In genomic region chr5:59038169-59039002, GRCh38 we compare ENCODE assay signal across 8 cellular contexts.
DNase-seq lines count a peak whose midpoint lies in the region; ATAC-seq, FAIRE-seq and TF ChIP-seq lines count a peak whose summit lies in the region.

No MANE protein-coding gene starts in this region.

- no peaks in the 10 kb centered on the region for H4K20me1 ChIP-seq in fibroblast of lung (ENCODE audit: control insufficient read depth, extremely low read depth, insufficient read depth, low read length)

- no peak for DNase-seq in activated T-cell treated with anti-CD3 and anti-CD28 coated beads, Interleukin-2, amount 50 U/mL, for 24 hours
- DNase-seq in activated T-cell treated with anti-CD3 and anti-CD28 coated beads for 4 hours (no peak), SK-N-DZ (ENCODE audit: low spot score) (peak; percentile 29), fibroblast of lung (ENCODE audit: low read depth in 2 of 2) (peak in 1 of 2 donors; percentile 37), pancreas (no peak), adrenal gland (no peak)
- DNase-seq in stimulated activated CD4-positive, alpha-beta T cell treated with anti-CD3 and anti-CD28 coated beads, Interleukin-4, amount 100 ng/mL, for 24 hours, result no peak

- H3K9me3 ChIP-seq in fibroblast of lung (ENCODE audit: control insufficient read depth, insufficient read depth, low read depth, low read length), result no peaks in the 10 kb centered on the region
- no peaks in the 10 kb centered on the region for H3K9me3 ChIP-seq in pancreas
- no peaks in the 10 kb centered on the region for H3K9me3 ChIP-seq in adrenal gland (replicated peaks in 1 of 3)

- ATAC-seq in pancreas (peak in 2 of 4 donors; percentile 2 to 5), GM21390 (IDR thresholded peaks at IDR 0.05; ENCODE audit: unreplicated experiment) (no peak)

- intact Hi-C loops in pancreas (cut with DNase I), result no loop called here
- intact Hi-C loops in adrenal gland (cut with DNase I), result loop anchor here (10.0 kb wide), 1 partner anchor 136 kb away; no protein-coding TSS in a partner anchor

- peaks cover 48% of the 10 kb centered on the region for H3K36me3 Mint-ChIP-seq in activated T-cell treated with anti-CD3 and anti-CD28 coated beads, Interleukin-2, amount 50 U/mL, for 24 hours (ENCODE audit: low read depth)

- H3K79me2 ChIP-seq in fibroblast of lung (ENCODE audit: control insufficient read depth, insufficient read depth, low read length), result no peaks in the 10 kb centered on the region

- no peak for TF ChIP-seq POLR2A in adrenal gland (IDR thresholded peaks at IDR 0.05)

- WGBS in pancreas, 2 donors, result 70% methylated on average over 13 of the region's 13 CpGs
- WGBS in adrenal gland, 4 donors, result 41 to 53% (median 47%) methylated on average over 11 to 13 of the region's 13 CpGs

- H3K4me1 ChIP-seq in fibroblast of lung (ENCODE audit: control insufficient read depth, extremely low read depth, insufficient read depth, low read length) (peaks cover 8% of the 10 kb centered on the region), pancreas (peaks cover 0 to 11% (median 0%) of the 10 kb centered on the region in 3 donors), adrenal gland (replicated peaks in 1 of 2) (peaks cover 0 to 11% of the 10 kb centered on the region in 2 donors)

- H3K4me2 ChIP-seq in fibroblast of lung (ENCODE audit: extremely low read depth, insufficient read depth, low read length), result peak overlapping the region; percentile 55

- H3K9me3 Mint-ChIP-seq in activated T-cell treated with anti-CD3 and anti-CD28 coated beads, Interleukin-2, amount 50 U/mL, for 24 hours, result no peaks in the 10 kb centered on the region

- no peaks in the 10 kb centered on the region for H3K27me3 ChIP-seq in fibroblast of lung (ENCODE audit: control insufficient read depth, insufficient read depth, low read length)
- H3K27me3 ChIP-seq in pancreas, result no peaks in the 10 kb centered on the region
- no peaks in the 10 kb centered on the region for H3K27me3 ChIP-seq in adrenal gland

- H3K36me3 ChIP-seq in fibroblast of lung (ENCODE audit: control insufficient read depth, insufficient read depth, low read length), result no peaks in the 10 kb centered on the region
- no peaks in the 10 kb centered on the region for H3K36me3 ChIP-seq in pancreas
- H3K36me3 ChIP-seq in adrenal gland (replicated peaks in 1 of 2), result no peaks in the 10 kb centered on the region

- TF ChIP-seq CTCF in fibroblast of lung (conservative IDR thresholded peaks at IDR 0.05 in 1 of 2, IDR thresholded peaks at IDR 0.05 in 1 of 2; ENCODE audit: low read depth in 1 of 2, low read length in 2 of 2), result peak in 1 of 2 donors; percentile 13
- no peak for TF ChIP-seq CTCF in pancreas (IDR thresholded peaks at IDR 0.05)
- TF ChIP-seq CTCF in adrenal gland (IDR thresholded peaks at IDR 0.05), result no peak

- H3K27ac ChIP-seq in fibroblast of lung (ENCODE audit: insufficient read depth, low read length) (peak overlapping the region; percentile 81), pancreas (peak overlapping the region in 1 of 4 donors; percentile 53), adrenal gland (peak overlapping the region in 2 of 5 donors; percentile 41 to 45)

- H3K9ac ChIP-seq in fibroblast of lung (ENCODE audit: insufficient read depth, low read length), result peak overlapping the region; percentile 62

- no peak for FAIRE-seq in pancreas (lab: Jason Lieb, UNC)

- H3K27ac Mint-ChIP-seq in activated T-cell treated with anti-CD3 and anti-CD28 coated beads, Interleukin-2, amount 50 U/mL, for 24 hours, result peak overlapping the region; percentile 96

- H3K4me3 Mint-ChIP-seq in activated T-cell treated with anti-CD3 and anti-CD28 coated beads, Interleukin-2, amount 50 U/mL, for 24 hours, result peak overlapping the region; percentile 84

- no peaks in the 10 kb centered on the region for H3K27me3 Mint-ChIP-seq in activated T-cell treated with anti-CD3 and anti-CD28 coated beads, Interleukin-2, amount 50 U/mL, for 24 hours

- H3K4me3 ChIP-seq in fibroblast of lung (replicated peaks in 1 of 4; ENCODE audit: control extremely low read depth in 1 of 4, insufficient read depth in 1 of 4, low read depth in 3 of 4, low read length in 4 of 4), result peak overlapping the region; percentile 56 to 95 (median 70)
- peak overlapping the region; percentile 39 to 76 (median 54) for H3K4me3 ChIP-seq in pancreas
- peak overlapping the region in 2 of 4 donors; percentile 30 to 74 for H3K4me3 ChIP-seq in adrenal gland

- H2AFZ ChIP-seq in fibroblast of lung (ENCODE audit: low read length), result peak overlapping the region; percentile 83

- H3K4me1 Mint-ChIP-seq in activated T-cell treated with anti-CD3 and anti-CD28 coated beads, Interleukin-2, amount 50 U/mL, for 24 hours (ENCODE audit: low read depth), result peaks cover 62% of the 10 kb centered on the region

Comparison
In these comparisons a context has a peak if more than half of its experiments do, and no peak if none do; other contexts are left out.
1. intact Hi-C loops: an anchor here in adrenal gland (10.0 kb wide); none called in pancreas.